26 cellular contexts compared by ENCODE assay signal in genomic region chr13:41550239-41550638, GRCh38.
"Had no signal": no experiment of that assay in that cellular context is flagged by ENCODE, and none has a peak within 500 bp of the region (broad histone marks: within the 10 kb centered on the region; RNA-seq: fewer than 3 reads in every experiment).

No MANE protein-coding gene starts in this region.

- H3K9ac ChIP-seq: SK-N-SH had no signal

- DNase-seq: activated CD4-positive, CD25-positive, alpha-beta regulatory T cell; activated CD8-positive, alpha-beta T cell treated with anti-CD3 and anti-CD28 coated beads, Interleukin-2, amount 10 ng/mL, durations not matched to agents 7 days and 5 days; activated effector memory CD4-positive, alpha-beta T cell treated with Interleukin-2 at 50 U/mL for 16 hours; activated naive CD4-positive, alpha-beta T cell; activated naive CD8-positive, alpha-beta T cell treated with anti-CD3 and anti-CD28 coated beads, Interleukin-2, amount 10 ng/mL, durations not matched to agents 7 days and 5 days; activated T-cell treated with anti-CD3 and anti-CD28 coated beads, Interleukin-2, amount 50 U/mL, for 24 hours; adrenal gland; aorta; Karpas-422; MM.1S; NCI-H1105; NCI-H1436 treated with DMSO at 0.1 percent for 48 hours; NCI-H187; NCI-H2081; NCI-H510A treated with DMSO at 0.1 percent for 48 hours; NCI-H69; Peyer's patch; Right ventricle myocardium superior; SJCRH30; SK-N-SH; T-helper 1 cell had no signal

- H3K4me3 Mint-ChIP-seq: activated CD8-positive, alpha-beta T cell treated with anti-CD3 and anti-CD28 coated beads, Interleukin-2, amount 10 ng/mL, durations not matched to agents 7 days and 5 days; activated naive CD8-positive, alpha-beta T cell treated with anti-CD3 and anti-CD28 coated beads, Interleukin-2, amount 10 ng/mL, durations not matched to agents 7 days and 5 days; activated T-cell treated with anti-CD3 and anti-CD28 coated beads, Interleukin-2, amount 50 U/mL, for 24 hours; activated T-helper 1 cell treated with anti-CD3 and anti-CD28 coated beads, Interleukin-12 subunit alpha, Interleukin-12 subunit beta, Interleukin-2, Interleukin-4 antibody, amounts not matched to agents 30 ng/mL and 10 ng/mL and 1 ng/mL, durations not matched to agents 14 hours and 24 hours and 36 hours; central memory CD8-positive, alpha-beta T cell had no signal

- H3K27me3 ChIP-seq: adrenal gland, Peyer's patch, SJCRH30 had no signal

- H3K4me3 ChIP-seq: adrenal gland, K562, Peyer's patch, SJCRH30 had no signal

- H3K4me1 ChIP-seq: adrenal gland, Peyer's patch had no signal

- H3K36me3 ChIP-seq: adrenal gland, Peyer's patch, SJCRH30 had no signal

- H3K27me3 Mint-ChIP-seq: activated naive CD8-positive, alpha-beta T cell treated with anti-CD3 and anti-CD28 coated beads, Interleukin-2, amount 10 ng/mL, durations not matched to agents 7 days and 5 days; activated T-cell treated with anti-CD3 and anti-CD28 coated beads, Interleukin-2, amount 50 U/mL, for 24 hours; central memory CD8-positive, alpha-beta T cell had no signal

- H3K27ac ChIP-seq: adrenal gland, Peyer's patch, RWPE1, SJCRH30, VCaP had no signal

- H3K4me2 ChIP-seq: SK-N-SH had no signal

- H3K9me3 Mint-ChIP-seq: activated naive CD8-positive, alpha-beta T cell treated with anti-CD3 and anti-CD28 coated beads, Interleukin-2, amount 10 ng/mL, durations not matched to agents 7 days and 5 days; activated T-cell treated with anti-CD3 and anti-CD28 coated beads, Interleukin-2, amount 50 U/mL, for 24 hours; activated T-helper 1 cell treated with anti-CD3 and anti-CD28 coated beads, Interleukin-12 subunit alpha, Interleukin-12 subunit beta, Interleukin-2, Interleukin-4 antibody, amounts not matched to agents 30 ng/mL and 10 ng/mL and 1 ng/mL, durations not matched to agents 14 hours and 24 hours and 36 hours; central memory CD8-positive, alpha-beta T cell had no signal

- H3K36me3 Mint-ChIP-seq: activated naive CD8-positive, alpha-beta T cell treated with anti-CD3 and anti-CD28 coated beads, Interleukin-2, amount 10 ng/mL, durations not matched to agents 7 days and 5 days had no signal

- H3K27ac Mint-ChIP-seq: activated CD8-positive, alpha-beta T cell treated with anti-CD3 and anti-CD28 coated beads, Interleukin-2, amount 10 ng/mL, durations not matched to agents 7 days and 5 days; activated naive CD8-positive, alpha-beta T cell treated with anti-CD3 and anti-CD28 coated beads, Interleukin-2, amount 10 ng/mL, durations not matched to agents 7 days and 5 days; activated T-cell treated with anti-CD3 and anti-CD28 coated beads, Interleukin-2, amount 50 U/mL, for 24 hours; activated T-helper 1 cell treated with anti-CD3 and anti-CD28 coated beads, Interleukin-12 subunit alpha, Interleukin-12 subunit beta, Interleukin-2, Interleukin-4 antibody, amounts not matched to agents 30 ng/mL and 10 ng/mL and 1 ng/mL, durations not matched to agents 14 hours and 24 hours and 36 hours had no signal

- H3K9me3 ChIP-seq: adrenal gland, Peyer's patch, SJCRH30, SK-N-SH had no signal
